ENCODE assay signal across 8 cellular contexts in the genomic region with DNA sequence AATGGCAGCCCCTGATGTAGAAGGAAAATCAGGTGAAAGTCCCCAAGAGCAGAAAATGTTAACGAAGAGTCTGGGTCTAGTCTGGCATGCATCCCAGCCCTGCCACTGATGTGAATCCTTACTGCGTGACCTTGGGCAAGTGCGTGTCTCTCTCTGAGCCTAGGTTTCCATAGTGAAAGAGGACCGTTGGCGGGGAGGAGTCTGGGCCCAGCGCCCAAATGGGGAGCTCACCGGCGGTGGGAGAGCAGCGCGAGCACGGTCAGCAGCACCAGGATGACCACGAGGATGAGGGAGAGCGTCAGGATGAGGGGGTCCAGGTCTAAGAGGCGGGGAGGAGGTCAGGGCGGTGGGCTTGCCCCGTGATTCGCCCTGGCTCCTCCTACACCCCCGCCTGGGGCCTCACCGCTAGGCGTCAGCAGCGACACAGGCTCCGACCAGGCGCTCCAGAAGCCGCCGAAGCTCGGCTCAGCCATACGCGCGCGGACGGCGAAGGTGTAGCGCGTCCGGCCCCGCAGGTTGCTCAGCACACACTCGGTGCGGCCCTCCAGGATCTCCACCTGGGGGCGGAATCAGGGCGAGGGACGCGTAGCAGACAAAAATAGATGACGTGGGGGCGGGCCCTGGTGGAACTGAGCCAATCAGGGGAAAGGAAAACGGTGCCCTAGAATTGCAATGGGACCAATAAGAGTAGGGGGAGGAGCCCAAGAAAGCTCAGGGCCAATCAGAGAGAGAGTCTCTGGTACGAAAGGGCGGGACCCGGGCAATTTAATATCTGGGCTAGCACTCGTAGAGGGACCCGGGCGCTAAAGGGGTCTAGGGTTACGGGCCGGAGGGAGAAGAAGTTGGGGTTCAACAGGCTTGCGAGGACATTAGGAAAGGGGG. TPM values are rescaled to one million over a fixed set of nuclear protein-coding genes. Genes with fewer than 3 reads are reported as not detected.
DNase-seq lines count a peak whose midpoint lies in the region; TF ChIP-seq lines count a peak whose summit lies in the region.

No MANE protein-coding gene starts in this region.

- H3K27me3 ChIP-seq in left ventricle myocardium inferior (ENCODE audit: low read depth) (peaks cover 19% of the 10 kb centered on the region), prostate gland (replicated peaks; ENCODE audit: insufficient read depth) (no peaks in the 10 kb centered on the region)

- H3K4me1 Mint-ChIP-seq in HFFc6 (ENCODE audit: low read depth): peaks cover 54% of the 10 kb centered on the region

- no peaks in the 10 kb centered on the region; the same call in 1 of the 2 replicates for H3K27me3 Mint-ChIP-seq in HFFc6 (ENCODE audit: insufficient read depth)

- WGBS in prostate gland: 2% methylated on average over 38 of the region's 54 CpGs
- under 1% methylated on average over 54 of the region's 54 CpGs for WGBS in urinary bladder

- no peaks in the 10 kb centered on the region for H3K9me3 Mint-ChIP-seq in HFFc6

- peak overlapping the region; percentile 90 for H3K4me3 Mint-ChIP-seq in HFFc6

- DNase-seq in GM10266 (ENCODE audit: extremely low spot score): peak; percentile 99
- DNase-seq in HFFc6: peak; percentile 97
- DNase-seq in NAMALWA (ENCODE audit: low spot score): peak; percentile 99
- DNase-seq in T follicular helper cell (ENCODE audit: low read depth): peak; percentile 97
- peak; percentile 94 for DNase-seq in amniotic epithelial cell (ENCODE audit: low read depth)
- peak; percentile 96 for DNase-seq in left ventricle myocardium inferior
- DNase-seq in prostate gland (ENCODE audit: low spot score): peak; percentile 96

- peak overlapping the region; percentile 94 for H3K27ac Mint-ChIP-seq in HFFc6

- H3K4me1 ChIP-seq in left ventricle myocardium inferior (peaks cover 71% of the 10 kb centered on the region), prostate gland (replicated peaks) (peaks cover 20% of the 10 kb centered on the region), urinary bladder (ENCODE audit: insufficient read depth) (peaks cover 2% of the 10 kb centered on the region)

- no peaks in the 10 kb centered on the region; the same call in 1 of the 2 replicates for H3K36me3 Mint-ChIP-seq in HFFc6 (ENCODE audit: low read depth)

- TF ChIP-seq CTCF in GM10266 (IDR thresholded peaks at IDR 0.05; ENCODE audit: control insufficient read depth, insufficient read depth, low read depth, missing control alignments) (peak; percentile 78), HFFc6 (IDR thresholded peaks at IDR 0.05) (peak; percentile 83), left ventricle myocardium inferior (IDR thresholded peaks at IDR 0.05; ENCODE audit: borderline replicate concordance) (peak; percentile 84), prostate gland (IDR thresholded peaks at IDR 0.05) (peak; percentile 76 to 93 (median 86))

- H3K27ac ChIP-seq in left ventricle myocardium inferior (replicated peaks) (peak overlapping the region; percentile 80), prostate gland (peak overlapping the region; percentile 87 to 91), urinary bladder (ENCODE audit: low read depth) (peak overlapping the region; percentile 72)

- intact Hi-C loops in left ventricle myocardium inferior (cut with micrococcal nuclease): no loop called here
- intact Hi-C loops in prostate gland (cut with DNase I): loop anchor here (2.0 to 10.0 kb wide), 2 partner anchors 54 to 204 kb away; a partner anchor contains a TSS

- peak; percentile 87 for TF ChIP-seq POLR2A in prostate gland (IDR thresholded peaks at IDR 0.05)

- H3K4me3 ChIP-seq in left ventricle myocardium inferior (peak overlapping the region; percentile 73), prostate gland (peak overlapping the region; percentile 39 to 41), urinary bladder (ENCODE audit: low read depth, low read length) (peak overlapping the region; percentile 46)

- H3K9me3 ChIP-seq in left ventricle myocardium inferior (replicated peaks): no peaks in the 10 kb centered on the region
- no peaks in the 10 kb centered on the region for H3K9me3 ChIP-seq in prostate gland

- H3K36me3 ChIP-seq in left ventricle myocardium inferior: no peaks in the 10 kb centered on the region
- H3K36me3 ChIP-seq in prostate gland: no peaks in the 10 kb centered on the region
- H3K36me3 ChIP-seq in urinary bladder (ENCODE audit: insufficient read depth): no peaks in the 10 kb centered on the region

RNA-seq across cellular contexts. Expression of a gene that starts 3.2 kb away (rescaled TPM):
- 1 to 10 TPM; 6.1 to 8.3 (median 7.1) TPM for total RNA-seq in HFFc6 (2021; fragmentation: NEBNext Ultra II Directional; extraction: Animal tissue kit (Norgen Biotek cat#: 25700))
- total RNA-seq in left ventricle myocardium inferior (6.0 TPM), prostate gland (1 to 10 TPM; 6.8 to 8.1 TPM), urinary bladder (2.9 TPM)
- polyA plus RNA-seq in urinary bladder: 6.6 TPM

RNA-seq across cellular contexts. Expression of a gene that starts 6.4 kb away (rescaled TPM):
- 1 to 10 TPM; 1.2 to 2.2 (median 1.6) TPM for total RNA-seq in HFFc6 (2021; fragmentation: NEBNext Ultra II Directional; extraction: Animal tissue kit (Norgen Biotek cat#: 25700))
- 1.1 TPM for total RNA-seq in left ventricle myocardium inferior
- 1 to 10 TPM; 4.1 to 6.3 TPM for total RNA-seq in prostate gland
- total RNA-seq in urinary bladder: 1.2 TPM
- 2.4 TPM for polyA plus RNA-seq in urinary bladder

RNA-seq across cellular contexts. Expression of a gene that starts 25.7 kb away (rescaled TPM):
- 10 to 100 TPM; 52.4 to 82.2 (median 59.7) TPM for total RNA-seq in HFFc6 (2021; fragmentation: NEBNext Ultra II Directional; extraction: Animal tissue kit (Norgen Biotek cat#: 25700))
- total RNA-seq in left ventricle myocardium inferior (10.6 TPM), prostate gland (10 to 100 TPM; 33.9 to 86.1 TPM), urinary bladder (7.2 TPM)
- polyA plus RNA-seq in urinary bladder: 41.5 TPM

RNA-seq across cellular contexts. Expression of a gene that starts 34.6 kb away (rescaled TPM):
- total RNA-seq in HFFc6 (2021; fragmentation: NEBNext Ultra II Directional; extraction: Animal tissue kit (Norgen Biotek cat#: 25700)): 10 to 100 TPM in 4 of 6 experiments, 1 to 10 TPM in 2; 7.7 to 11.8 (median 10.4) TPM
- total RNA-seq in left ventricle myocardium inferior: 24.5 TPM
- total RNA-seq in prostate gland: 10 to 100 TPM; 51.5 to 52.4 TPM
- total RNA-seq in urinary bladder: 14.3 TPM
- polyA plus RNA-seq in urinary bladder: 29.0 TPM

RNA-seq across cellular contexts. Expression of a gene that starts 34.8 kb away (rescaled TPM):
- total RNA-seq in HFFc6 (2021; fragmentation: NEBNext Ultra II Directional; extraction: Animal tissue kit (Norgen Biotek cat#: 25700)): 10 to 100 TPM; 36.9 to 51.8 (median 46.5) TPM
- 77.8 TPM for total RNA-seq in left ventricle myocardium inferior
- 100 to 1,000 TPM; 219 to 541 TPM for total RNA-seq in prostate gland
- total RNA-seq in urinary bladder: 63.8 TPM
- 144 TPM for polyA plus RNA-seq in urinary bladder

Comparison
In these comparisons a context has a peak if more than half of its experiments do, and no peak if none do; other contexts are left out.
1. Peak in every context shown above with its lines: DNase-seq, H3K4me3 ChIP-seq and H3K27ac ChIP-seq.